In genomic region chr3:159472611-159473010, GRCh38 we compare ENCODE assay signal across 1 cellular context.
TF ChIP-seq lines count a peak whose summit lies in the region.

No MANE protein-coding gene starts in this region.

TF ChIP-seq in WTC11, 78 proteins besides CTCF, POLR2A, EP300 and RAD21 (continued from another document):
- TF ChIP-seq ZSCAN18 (CRISPR knock-in tag; IDR thresholded peaks at IDR 0.05) (no peak), CREB1 (CRISPR knock-in tag; IDR thresholded peaks at IDR 0.05) (no peak), ZNF232 (CRISPR knock-in tag; IDR thresholded peaks at IDR 0.05) (no peak), IRF1 (CRISPR knock-in tag; IDR thresholded peaks at IDR 0.05) (no peak)
